20 cellular contexts compared by ENCODE assay signal in the genomic region with DNA sequence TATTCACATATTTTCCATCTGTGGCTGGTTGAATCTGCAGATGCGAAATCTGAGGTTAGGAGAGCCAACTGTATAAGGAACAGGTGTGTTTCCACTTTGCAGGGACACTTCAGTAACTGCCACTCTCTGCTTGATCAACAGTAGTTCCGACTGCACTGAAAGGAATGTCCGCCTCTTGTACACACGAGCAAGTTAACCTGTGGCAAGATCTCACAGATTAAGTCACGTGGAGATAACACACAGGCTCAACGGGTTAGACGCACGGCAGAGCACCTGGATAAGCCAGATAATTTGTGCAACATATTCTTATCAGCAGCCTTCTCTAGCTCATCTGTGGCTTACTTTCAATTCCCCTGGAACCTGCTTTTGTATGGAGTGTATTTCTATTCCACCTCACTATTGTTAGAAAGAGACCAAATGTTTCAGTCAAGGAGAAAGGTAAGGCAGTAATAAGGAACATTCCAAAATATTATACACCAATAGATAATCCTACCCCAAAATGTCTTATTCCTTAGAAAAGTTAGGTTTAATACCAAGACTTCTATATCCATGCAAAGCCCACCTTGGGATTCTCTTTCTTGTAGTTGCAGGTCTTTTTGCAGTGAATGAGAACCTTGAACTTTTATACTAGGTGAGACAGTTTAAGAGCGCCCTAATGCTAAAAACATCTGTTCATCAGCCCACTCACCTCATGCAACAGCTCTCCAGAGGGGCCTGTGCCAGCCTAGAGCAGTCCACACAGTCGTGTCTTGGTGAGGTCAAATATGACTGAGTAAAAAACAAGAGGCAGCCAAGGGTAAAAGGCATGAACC. TPM values are rescaled to one million over a fixed set of nuclear protein-coding genes. Genes with fewer than 3 reads are reported as not detected.
A peak's percentile ranks its signal among the peaks of the same experiment; 100 is the strongest.
DNase-seq lines count a peak whose midpoint lies in the region; ATAC-seq and TF ChIP-seq lines count a peak whose summit lies in the region.
"Had no signal": no experiment of that assay in that cellular context is flagged by ENCODE, and none has a peak within 500 bp of the region (broad histone marks: within the 10 kb centered on the region; RNA-seq: fewer than 3 reads in every experiment).

No MANE protein-coding gene starts in this region.

- H3K4me1 ChIP-seq in body of pancreas (peaks cover 24% of the 10 kb centered on the region), mesenchymal stem cell (ENCODE audit: control insufficient read depth, insufficient read depth, low read depth, low read length) (no peaks in the 10 kb centered on the region), thyroid gland (peaks cover 8 to 13% of the 10 kb centered on the region in 2 donors)
- H3K4me1 ChIP-seq: ascending aorta had no signal

- peak overlapping the region; percentile 12 for H3K9ac ChIP-seq in mesenchymal stem cell (ENCODE audit: low read length)

- TF ChIP-seq CTCF in body of pancreas (IDR thresholded peaks at IDR 0.05) (no peak), thyroid gland (IDR thresholded peaks at IDR 0.05) (no peak)

- H2BK15ac ChIP-seq in mesenchymal stem cell (ENCODE audit: low read depth, poor library complexity, severe bottlenecking), result no peak overlapping the region

- H3K9me3 ChIP-seq in body of pancreas (no peaks in the 10 kb centered on the region), mesenchymal stem cell (ENCODE audit: control insufficient read depth, low read length) (no peaks in the 10 kb centered on the region), thyroid gland (no peaks in the 10 kb centered on the region)
- H3K9me3 ChIP-seq: ascending aorta had no signal

- DNase-seq in Jurkat, Clone E6-1 (ENCODE audit: low read depth, low spot score), result peak; percentile 94
- peak; percentile 19 to 54 (median 42) for DNase-seq in body of pancreas
- DNase-seq in mesenchymal stem cell, result no peak
- DNase-seq in thyroid gland, result peak; percentile 44 to 59
- DNase-seq in activated CD8-positive, alpha-beta memory T cell treated with anti-CD3 and anti-CD28 coated beads, Interleukin-2, amount 50 U/mL, for 48 hours, result no peak
- DNase-seq in DMS79 treated with DMSO at 0.1 percent for 48 hours (lab: John Stamatoyannopoulos, UW), result no peak
- DNase-seq in activated effector memory CD4-positive, alpha-beta T cell treated with Interleukin-2 at 50 U/mL for 16 hours, result no peak
- DNase-seq in superior temporal gyrus (ENCODE audit: extremely low spot score), result no peak
- DNase-seq: activated naive CD4-positive, alpha-beta T cell treated with anti-CD3 and anti-CD28 coated beads for 36 hours; activated T-cell treated with anti-CD3 and anti-CD28 coated beads for 4 hours; CD4-positive, alpha-beta T cell; DMS79; endodermal cell; KG1; naive thymus-derived CD4-positive, alpha-beta T cell; NCI-H1930; NCI-H446 treated with DMSO at 0.1 percent for 48 hours; Right ventricle myocardium superior had no signal

- peak overlapping the region in 2 of 4 donors; percentile 5 to 45 for H3K27ac ChIP-seq in body of pancreas
- H3K27ac ChIP-seq in mesenchymal stem cell (ENCODE audit: low read length, poor library complexity, severe bottlenecking), result no peak overlapping the region
- peak overlapping the region; percentile 20 to 62 (median 47) for H3K27ac ChIP-seq in thyroid gland
- H3K27ac ChIP-seq: ascending aorta had no signal

- peak; percentile 80 for ATAC-seq in body of pancreas
- ATAC-seq: naive thymus-derived CD4-positive, alpha-beta T cell had no signal

- intact Hi-C loops in body of pancreas (cut with DNase I) (no loop called here), thyroid gland (cut with DNase I) (no loop called here)

- TF ChIP-seq POLR2A in body of pancreas (IDR thresholded peaks at IDR 0.05) (no peak), thyroid gland (IDR thresholded peaks at IDR 0.05) (no peak)

- H3K18ac ChIP-seq in mesenchymal stem cell (ENCODE audit: low read depth in 1 of 2, low read length in 2 of 2), result no peak overlapping the region

- H2AK5ac ChIP-seq in mesenchymal stem cell (ENCODE audit: low read length, severe bottlenecking), result no peak overlapping the region

- H3K4me2 ChIP-seq in mesenchymal stem cell (ENCODE audit: low read length, poor library complexity, severe bottlenecking), result no peak overlapping the region

- peak overlapping the region; percentile 37 for H3K4me3 ChIP-seq in Jurkat, Clone E6-1 (ENCODE audit: low read length)
- H3K4me3 ChIP-seq in body of pancreas (no peak overlapping the region), mesenchymal stem cell (ENCODE audit: insufficient read depth in 1 of 2, low read depth in 1 of 2, low read length in 2 of 2) (no peak overlapping the region), thyroid gland (replicated peaks in 1 of 3) (no peak overlapping the region)
- H3K4me3 ChIP-seq: ascending aorta had no signal

- H3K36me3 ChIP-seq in body of pancreas (replicated peaks in 1 of 2; ENCODE audit: insufficient read depth in 1 of 2, low read depth in 2 of 2) (no peaks in the 10 kb centered on the region), mesenchymal stem cell (ENCODE audit: control insufficient read depth in 1 of 2, insufficient read depth in 2 of 2, low read depth in 1 of 2, low read length in 2 of 2) (peaks cover 10 to 67% of the 10 kb centered on the region in 2 experiments), thyroid gland (peaks cover 5 to 10% of the 10 kb centered on the region in 2 donors)

- H3K27me3 ChIP-seq in body of pancreas (no peaks in the 10 kb centered on the region), mesenchymal stem cell (ENCODE audit: control insufficient read depth in 1 of 2, insufficient read depth in 1 of 2, low read length in 2 of 2) (no peaks in the 10 kb centered on the region), thyroid gland (no peaks in the 10 kb centered on the region)
- H3K27me3 ChIP-seq: ascending aorta had no signal

- H2BK12ac ChIP-seq in mesenchymal stem cell (ENCODE audit: low read length in 2 of 2), result no peak overlapping the region

- H3K79me1 ChIP-seq in mesenchymal stem cell (replicated peaks; ENCODE audit: low read length, poor library complexity, severe bottlenecking), result no peaks in the 10 kb centered on the region

- H2AFZ ChIP-seq in mesenchymal stem cell (ENCODE audit: low read depth, low read length), result no peak overlapping the region

- H3K4ac ChIP-seq in mesenchymal stem cell (ENCODE audit: low read depth in 1 of 2, low read length in 2 of 2), result no peak overlapping the region

- no peak overlapping the region for H4K91ac ChIP-seq in mesenchymal stem cell (ENCODE audit: low read length)

- WGBS in body of pancreas, 2 donors, result 20 to 23% methylated on average over 10 of the region's 10 CpGs
- WGBS in mesenchymal stem cell, result 92% methylated on average over 9 of the region's 10 CpGs
- 38 to 40% methylated on average over 10 of the region's 10 CpGs for WGBS in thyroid gland, 2 donors

- H2BK120ac ChIP-seq in mesenchymal stem cell (ENCODE audit: low read depth, low read length), result no peak overlapping the region

- no peak overlapping the region for H4K8ac ChIP-seq in mesenchymal stem cell (ENCODE audit: low read length)

- H2BK5ac ChIP-seq in mesenchymal stem cell (ENCODE audit: low read depth, low read length, poor library complexity, severe bottlenecking), result no peak overlapping the region

- H3K23ac ChIP-seq in mesenchymal stem cell (ENCODE audit: low read length in 2 of 2), result no peak overlapping the region

- no peak overlapping the region for H3K14ac ChIP-seq in mesenchymal stem cell (ENCODE audit: low read length in 2 of 2)

RNA-seq across cellular contexts. Expression of gene C9, which starts 6.5 kb away (rescaled TPM):
- 9.8 TPM for polyA plus RNA-seq in Jurkat, Clone E6-1 (2012; ENCODE audit: insufficient read depth, insufficient read length)
- total RNA-seq in body of pancreas (not detected), thyroid gland (not detected)
- polyA plus RNA-seq in mesenchymal stem cell (2013, experiment 1 of 2), result not detected
- not detected for polyA plus RNA-seq in mesenchymal stem cell (2013, experiment 2 of 2)
- total RNA-seq: activated naive CD4-positive, alpha-beta T cell treated with anti-CD3 and anti-CD28 coated beads for 36 hours; CD4-positive, alpha-beta T cell; chondrocyte; endodermal cell; naive thymus-derived CD4-positive, alpha-beta T cell; Right ventricle myocardium superior had no signal
- polyA plus RNA-seq: naive thymus-derived CD4-positive, alpha-beta T cell had no signal

RNA-seq across cellular contexts. Expression of gene DAB2, which starts 54.0 kb away (rescaled TPM):
- 9.2 TPM for polyA plus RNA-seq in Jurkat, Clone E6-1 (2012; ENCODE audit: insufficient read depth, insufficient read length)
- total RNA-seq in body of pancreas, result 10 to 100 TPM; 33.9 to 39.4 TPM
- 87.8 TPM for polyA plus RNA-seq in mesenchymal stem cell (2013, experiment 1 of 2)
- polyA plus RNA-seq in mesenchymal stem cell (2013, experiment 2 of 2), result 86.6 TPM
- total RNA-seq in thyroid gland, result 10 to 100 TPM; 22.9 to 57.4 (median 54.6) TPM
- total RNA-seq: activated naive CD4-positive, alpha-beta T cell treated with anti-CD3 and anti-CD28 coated beads for 36 hours had no signal
- polyA plus RNA-seq: naive thymus-derived CD4-positive, alpha-beta T cell had no signal

Comparison
In these comparisons a context has a peak if more than half of its experiments do, and no peak if none do; other contexts are left out.
1. DNase-seq: peak in Jurkat, Clone E6-1 (single experiment), body of pancreas (4 of 4) and thyroid gland (2 of 2); none in mesenchymal stem cell (single experiment), activated CD8-positive, alpha-beta memory T cell treated with anti-CD3 and anti-CD28 coated beads, Interleukin-2, amount 50 U/mL, for 48 hours (single experiment), DMS79 treated with DMSO at 0.1 percent for 48 hours (single experiment), activated effector memory CD4-positive, alpha-beta T cell treated with Interleukin-2 at 50 U/mL for 16 hours (single experiment) and superior temporal gyrus (single experiment).